8 cellular contexts compared by ENCODE assay signal in the genomic region with DNA sequence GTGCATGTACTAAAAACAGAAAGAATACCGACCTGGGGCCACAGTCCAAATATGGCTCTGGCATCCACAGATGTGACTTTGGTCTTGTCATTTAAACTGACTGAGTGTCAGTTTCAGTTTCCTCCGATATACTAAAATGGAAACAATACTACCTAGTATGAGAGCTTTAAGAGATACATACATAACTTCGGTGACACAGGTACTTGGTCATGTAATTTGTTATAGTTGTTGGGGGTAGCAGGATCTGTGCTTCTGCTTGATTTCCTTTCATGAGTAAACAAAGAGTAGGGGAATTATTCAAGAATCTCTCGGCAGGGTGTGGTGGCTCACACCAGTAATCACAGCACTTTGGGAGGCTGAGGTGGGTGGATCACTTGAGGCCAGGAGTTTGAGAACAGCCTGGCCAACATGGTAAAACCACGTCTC. TPM values are rescaled to one million over a fixed set of nuclear protein-coding genes. Genes with fewer than 3 reads are reported as not detected.
A peak's percentile ranks its signal among the peaks of the same experiment; 100 is the strongest.
DNase-seq lines count a peak whose midpoint lies in the region; ATAC-seq and TF ChIP-seq lines count a peak whose summit lies in the region.

No MANE protein-coding gene starts in this region.

- H3K36me3 ChIP-seq in OCI-LY7 (ENCODE audit: insufficient read depth, low read length) (peaks cover 82% of the 10 kb centered on the region), psoas muscle (ENCODE audit: insufficient read depth in 1 of 2, low read depth in 1 of 2) (peaks cover 0 to 3% of the 10 kb centered on the region in 2 donors)

- no peak overlapping the region for H2AFZ ChIP-seq in OCI-LY7 (ENCODE audit: low read length)

- CTCF ChIA-PET in OCI-LY7 (lab: Charles Lee; ENCODE audit: unreplicated experiment), result no interaction called here

- H3K9me3 ChIP-seq in OCI-LY7 (ENCODE audit: low read length), result no peaks in the 10 kb centered on the region
- H3K9me3 ChIP-seq in psoas muscle, result no peaks in the 10 kb centered on the region

- H3K27ac Mint-ChIP-seq in stimulated activated effector memory CD8-positive, alpha-beta T cell treated with anti-CD3 and anti-CD28 coated beads, Interleukin-12 subunit alpha, Interleukin-12 subunit beta, amount 100 ng/mL, for 72 hours, result peak overlapping the region; percentile 87

- no peak for TF ChIP-seq CTCF in OCI-LY7 (conservative IDR thresholded peaks at IDR 0.05; ENCODE audit: low read length)
- TF ChIP-seq CTCF in psoas muscle (IDR thresholded peaks at IDR 0.05), result no peak

- DNase-seq in activated T-cell treated with anti-CD3 and anti-CD28 coated beads for 24 hours (ENCODE audit: low read depth) (peak; percentile 12), activated T-cell treated with anti-CD3 and anti-CD28 coated beads for 4 hours (no peak), OCI-LY7 (ENCODE audit: low spot score) (peak; percentile 27), dedifferentiated amniotic fluid mesenchymal stem cell (ENCODE audit: extremely low spot score) (no peak), AG20443 (ENCODE audit: low spot score) (no peak), psoas muscle (no peak)
- peak; percentile 18 to 69 for DNase-seq in stimulated activated effector memory CD8-positive, alpha-beta T cell treated with anti-CD3 and anti-CD28 coated beads, Interleukin-12 subunit alpha, Interleukin-12 subunit beta, amount 100 ng/mL, for 72 hours (ENCODE audit: low spot score in 2 of 2)

- H3K4me3 Mint-ChIP-seq in stimulated activated effector memory CD8-positive, alpha-beta T cell treated with anti-CD3 and anti-CD28 coated beads, Interleukin-12 subunit alpha, Interleukin-12 subunit beta, amount 100 ng/mL, for 72 hours, result peak overlapping the region; percentile 47

- H3K9me2 ChIP-seq in OCI-LY7 (ENCODE audit: insufficient read depth, low read length), result no peaks in the 10 kb centered on the region

- intact Hi-C loops in OCI-LY7 (cut with micrococcal nuclease; ENCODE audit: unreplicated experiment), result no loop called here
- intact Hi-C loops in psoas muscle (cut with DNase I), result no loop called here

- H3K4me1 ChIP-seq in OCI-LY7 (ENCODE audit: insufficient read depth, low read length, poor library complexity, severe bottlenecking), result peaks cover 42% of the 10 kb centered on the region
- peaks cover 23% of the 10 kb centered on the region for H3K4me1 ChIP-seq in psoas muscle

- WGBS in psoas muscle, 3 donors, result 38 to 60% (median 40%) methylated on average over 5 of the region's 5 CpGs

- H3K9me3 Mint-ChIP-seq in stimulated activated effector memory CD8-positive, alpha-beta T cell treated with anti-CD3 and anti-CD28 coated beads, Interleukin-12 subunit alpha, Interleukin-12 subunit beta, amount 100 ng/mL, for 72 hours, result no peaks in the 10 kb centered on the region

- peaks cover 73% of the 10 kb centered on the region for H3K79me2 ChIP-seq in OCI-LY7 (ENCODE audit: insufficient read depth, low read depth, low read length)

- H3K27me3 ChIP-seq in psoas muscle (ENCODE audit: insufficient read depth in 3 of 3, low read length in 2 of 3), result no peaks in the 10 kb centered on the region

- peak overlapping the region; percentile 38 for H3K27ac ChIP-seq in OCI-LY7 (ENCODE audit: low read depth, low read length, poor library complexity, severe bottlenecking)
- no peak overlapping the region for H3K27ac ChIP-seq in psoas muscle

- no peaks in the 10 kb centered on the region for H4K20me1 ChIP-seq in OCI-LY7 (ENCODE audit: insufficient read depth, low read length)

- peak overlapping the region; percentile 47 for H3K4me2 ChIP-seq in OCI-LY7 (ENCODE audit: low read length)

- no peak overlapping the region for H3K4me3 ChIP-seq in OCI-LY7 (ENCODE audit: low read depth, low read length, poor library complexity, severe bottlenecking)
- H3K4me3 ChIP-seq in psoas muscle, result no peak overlapping the region

- H3K36me3 Mint-ChIP-seq in stimulated activated effector memory CD8-positive, alpha-beta T cell treated with anti-CD3 and anti-CD28 coated beads, Interleukin-12 subunit alpha, Interleukin-12 subunit beta, amount 100 ng/mL, for 72 hours, result peaks cover 15% of the 10 kb centered on the region

- ATAC-seq in HG02759 (IDR thresholded peaks at IDR 0.05; ENCODE audit: unreplicated experiment) (peak; percentile 81), psoas muscle (no peak)
- peak; percentile 92 for ATAC-seq in stimulated activated effector memory CD8-positive, alpha-beta T cell treated with anti-CD3 and anti-CD28 coated beads, Interleukin-12 subunit alpha, Interleukin-12 subunit beta, amount 100 ng/mL, for 72 hours

- no TSS peak for BruUV-seq in OCI-LY7 (replicated peaks; lab: Mats Ljungman, UMichigan)

- POLR2A ChIA-PET in OCI-LY7 (lab: Charles Lee), result interaction anchor here (0.6 to 1.0 kb wide), 3 partner anchors 8 to 120 kb away, joined by 3 to 4 read pairs (median 4); no protein-coding TSS in a partner anchor

- H3K4me1 Mint-ChIP-seq in stimulated activated effector memory CD8-positive, alpha-beta T cell treated with anti-CD3 and anti-CD28 coated beads, Interleukin-12 subunit alpha, Interleukin-12 subunit beta, amount 100 ng/mL, for 72 hours, result peaks cover 60% of the 10 kb centered on the region

RNA-seq across cellular contexts. Expression of gene MTMR12, which starts 32.1 kb away (rescaled TPM):
- total RNA-seq in OCI-LY7 (2014; rRNA removed; shearing (Covaris generic)), result 32.5 and 33.6 TPM in 2 replicates
- total RNA-seq in OCI-LY7 (2022) (71.7 and 71.9 TPM in 2 replicates), psoas muscle (1 to 10 TPM; 8.2 to 8.9 (median 8.6) TPM)
- 1 to 10 TPM; 2.4 to 6.6 (median 6.6) TPM for polyA plus RNA-seq in psoas muscle

Comparison
In these comparisons a context has a peak if more than half of its experiments do, and no peak if none do; other contexts are left out.
1. DNase-seq: peak in activated T-cell treated with anti-CD3 and anti-CD28 coated beads for 24 hours (single experiment), OCI-LY7 (single experiment) and stimulated activated effector memory CD8-positive, alpha-beta T cell treated with anti-CD3 and anti-CD28 coated beads, Interleukin-12 subunit alpha, Interleukin-12 subunit beta, amount 100 ng/mL, for 72 hours (2 of 2); none in activated T-cell treated with anti-CD3 and anti-CD28 coated beads for 4 hours (single experiment), dedifferentiated amniotic fluid mesenchymal stem cell (single experiment), AG20443 (single experiment) and psoas muscle (0 of 2).
2. ATAC-seq: peak in HG02759 (single experiment) and stimulated activated effector memory CD8-positive, alpha-beta T cell treated with anti-CD3 and anti-CD28 coated beads, Interleukin-12 subunit alpha, Interleukin-12 subunit beta, amount 100 ng/mL, for 72 hours (single experiment); none in psoas muscle (0 of 4).